In the genomic region with DNA sequence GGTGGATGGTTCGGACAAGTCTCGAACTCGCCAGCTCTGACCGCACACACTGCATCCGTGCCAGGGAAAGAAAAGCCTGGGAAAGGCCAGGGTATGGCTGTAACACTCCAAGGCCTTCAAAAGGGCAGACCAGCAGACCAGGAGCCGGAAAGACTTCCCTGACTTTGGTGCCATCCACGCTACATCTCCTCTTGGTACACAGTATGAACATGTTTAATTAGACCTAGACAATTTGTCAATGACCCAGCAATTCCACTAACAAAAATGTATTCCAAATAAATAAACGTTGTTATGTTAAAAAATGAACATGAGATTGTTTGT, we compare ENCODE assay signal across 8 cellular contexts. TPM values are rescaled to one million over a fixed set of nuclear protein-coding genes. Genes with fewer than 3 reads are reported as not detected.
DNase-seq lines count a peak whose midpoint lies in the region; ATAC-seq and TF ChIP-seq lines count a peak whose summit lies in the region.

No MANE protein-coding gene starts in this region.

- H3K27ac Mint-ChIP-seq in natural killer cell treated with Interleukin-12 subunit alpha and Interleukin-12 subunit beta and Interleukin-15 and Interleukin-18, amount 100 ng/mL, for 72 hours, result peak overlapping the region; percentile 89 to 95

- no peaks in the 10 kb centered on the region for H3K9me3 Mint-ChIP-seq in natural killer cell treated with Interleukin-12 subunit alpha and Interleukin-12 subunit beta and Interleukin-15 and Interleukin-18, amount 100 ng/mL, for 72 hours

- no peak for TF ChIP-seq CTCF in AG10803 (conservative IDR thresholded peaks at IDR 0.05; ENCODE audit: low read length)
- no peak for TF ChIP-seq CTCF in LNCaP clone FGC (IDR thresholded peaks at IDR 0.05; ENCODE audit: control insufficient read depth, extremely low read depth, insufficient read depth)
- TF ChIP-seq CTCF in dorsolateral prefrontal cortex (IDR thresholded peaks at IDR 0.05 in 54 of 56, conservative IDR thresholded peaks at IDR 0.05 in 2 of 56; ENCODE audit: low read depth in 1 of 56, partially characterized antibody in 56 of 56), result peak in 12 of 56 donors; percentile 2 to 51 (median 20)

- H3K36me3 Mint-ChIP-seq in natural killer cell treated with Interleukin-12 subunit alpha and Interleukin-12 subunit beta and Interleukin-15 and Interleukin-18, amount 100 ng/mL, for 72 hours, result no peaks in the 10 kb centered on the region

- H3K4me3 Mint-ChIP-seq in natural killer cell treated with Interleukin-12 subunit alpha and Interleukin-12 subunit beta and Interleukin-15 and Interleukin-18, amount 100 ng/mL, for 72 hours, result peak overlapping the region; percentile 93

- intact Hi-C loops in dorsolateral prefrontal cortex (cut with DNase I), result loop anchor here in 1 of 2 donors (5.0 kb wide), 1 partner anchor 63 kb away; the partner anchor contains the start of gene TMUB2

- peaks cover 14 to 17% of the 10 kb centered on the region in 2 donors for H3K4me1 Mint-ChIP-seq in natural killer cell treated with Interleukin-12 subunit alpha and Interleukin-12 subunit beta and Interleukin-15 and Interleukin-18, amount 100 ng/mL, for 72 hours (ENCODE audit: low read depth in 2 of 2)

- DNase-seq in AG10803 (ENCODE audit: low read depth), result no peak
- no peak for DNase-seq in LNCaP clone FGC (ENCODE audit: low read depth)
- DNase-seq in dorsolateral prefrontal cortex, result no peak
- no peak for DNase-seq in natural killer cell treated with Interleukin-12 subunit alpha and Interleukin-12 subunit beta and Interleukin-15 and Interleukin-18, amount 100 ng/mL, for 72 hours (ENCODE audit: low spot score)
- DNase-seq in LoVo (ENCODE audit: low spot score), result no peak
- DNase-seq in NCI-H128 (lab: John Stamatoyannopoulos, UW; ENCODE audit: unreplicated experiment), result no peak
- DNase-seq in DMS 273 treated with DMSO at 0.1 percent for 48 hours (lab: John Stamatoyannopoulos, UW), result no peak

- H3K27me3 Mint-ChIP-seq in natural killer cell treated with Interleukin-12 subunit alpha and Interleukin-12 subunit beta and Interleukin-15 and Interleukin-18, amount 100 ng/mL, for 72 hours, result peaks cover 0 to 2% of the 10 kb centered on the region in 2 donors

- H3K27ac ChIP-seq in dorsolateral prefrontal cortex, result peak overlapping the region; percentile 76 to 99 (median 98)

- ATAC-seq in natural killer cell treated with Interleukin-12 subunit alpha and Interleukin-12 subunit beta and Interleukin-15 and Interleukin-18, amount 100 ng/mL, for 72 hours, result no peak
- ATAC-seq in GM19328 (IDR thresholded peaks at IDR 0.05; ENCODE audit: unreplicated experiment), result no peak

- H3K27me3 ChIP-seq in dorsolateral prefrontal cortex, result no peaks in the 10 kb centered on the region

- peak overlapping the region; percentile 74 for H3K4me3 ChIP-seq in AG10803 (ENCODE audit: low read length)
- peak overlapping the region; percentile 70 for H3K4me3 ChIP-seq in LNCaP clone FGC (ENCODE audit: low read depth, low read length)
- peak overlapping the region; percentile 78 to 100 (median 98) for H3K4me3 ChIP-seq in dorsolateral prefrontal cortex

RNA-seq across cellular contexts. Expression of gene HDAC5, which starts 0.6 kb away (rescaled TPM):
- 100 to 1,000 TPM in 88 of 120 experiments, 10 to 100 TPM in 32; 70.3 to 155 (median 110) TPM for total RNA-seq in dorsolateral prefrontal cortex
- 10 to 100 TPM; 12.8 to 13.9 TPM for total RNA-seq in natural killer cell treated with Interleukin-12 subunit alpha and Interleukin-12 subunit beta and Interleukin-15 and Interleukin-18, amount 100 ng/mL, for 72 hours

RNA-seq across cellular contexts. Expression of gene HROB, which starts 17.7 kb away (rescaled TPM):
- total RNA-seq in dorsolateral prefrontal cortex, result 1 to 10 TPM in 35 of 120 experiments, under 1 TPM in 74, not detected in 11; 0.19 to 2.8 (median 0.78) TPM
- 10 to 100 TPM in 1 of 2 donors, 1 to 10 TPM in 1; 8.6 to 20.9 TPM for total RNA-seq in natural killer cell treated with Interleukin-12 subunit alpha and Interleukin-12 subunit beta and Interleukin-15 and Interleukin-18, amount 100 ng/mL, for 72 hours

RNA-seq across cellular contexts. Expression of gene ASB16, which starts 46.4 kb away (rescaled TPM):
- 1 to 10 TPM in 26 of 120 experiments, under 1 TPM in 78, not detected in 16; 0.23 to 3.2 (median 0.64) TPM for total RNA-seq in dorsolateral prefrontal cortex
- total RNA-seq in natural killer cell treated with Interleukin-12 subunit alpha and Interleukin-12 subunit beta and Interleukin-15 and Interleukin-18, amount 100 ng/mL, for 72 hours, result under 1 TPM in 1 of 2 donors, not detected in 1; 0.33 TPM

RNA-seq across cellular contexts. Expression of gene G6PC3, which starts 53.5 kb away (rescaled TPM):
- 10 to 100 TPM; 29.8 to 60.2 (median 41.8) TPM for total RNA-seq in dorsolateral prefrontal cortex
- 10 to 100 TPM; 24.6 to 26.8 TPM for total RNA-seq in natural killer cell treated with Interleukin-12 subunit alpha and Interleukin-12 subunit beta and Interleukin-15 and Interleukin-18, amount 100 ng/mL, for 72 hours

RNA-seq across cellular contexts. Expression of gene LSM12, which starts 57.6 kb away (rescaled TPM):
- 10 to 100 TPM; 27.5 to 55.0 (median 39.7) TPM for total RNA-seq in dorsolateral prefrontal cortex
- total RNA-seq in natural killer cell treated with Interleukin-12 subunit alpha and Interleukin-12 subunit beta and Interleukin-15 and Interleukin-18, amount 100 ng/mL, for 72 hours, result 10 to 100 TPM; 68.6 to 70.0 TPM

Comparison
In these comparisons a context has a peak if more than half of its experiments do, and no peak if none do; other contexts are left out.
1. RNA of gene HDAC5, which starts 0.6 kb away (total RNA-seq): 70.3 to 155 TPM in dorsolateral prefrontal cortex; 12.8 to 13.9 TPM in natural killer cell treated with Interleukin-12 subunit alpha and Interleukin-12 subunit beta and Interleukin-15 and Interleukin-18, amount 100 ng/mL, for 72 hours; every median in the first group is over 4 times any median in the second.
2. Peak in every context shown above with its lines, with median percentiles within 50 percentile points of each other: H3K4me3 ChIP-seq.